ENCODE assay signal across 25 cellular contexts in the genomic region with DNA sequence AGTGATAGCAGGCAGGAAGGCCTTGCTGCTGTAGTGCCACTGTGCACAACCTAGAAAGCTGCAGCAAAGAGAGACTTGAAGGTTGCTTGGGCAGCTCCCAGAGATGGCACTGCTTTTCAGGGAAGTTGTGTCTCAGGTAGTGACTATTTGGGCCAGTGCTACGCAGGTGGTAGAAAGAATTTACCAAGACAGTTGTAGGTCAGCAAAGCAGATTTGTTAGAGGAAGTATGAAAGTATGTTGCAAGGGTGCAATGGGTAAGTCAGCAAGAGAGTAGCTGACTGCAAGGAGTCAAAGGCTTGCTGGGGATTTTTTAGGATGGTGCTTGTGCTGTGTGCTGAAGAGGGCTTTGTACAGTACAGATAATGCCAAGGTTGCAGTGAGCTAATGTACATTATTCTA. TPM values are rescaled to one million over a fixed set of nuclear protein-coding genes. Genes with fewer than 3 reads are reported as not detected.
DNase-seq lines count a peak whose midpoint lies in the region; ATAC-seq, FAIRE-seq and TF ChIP-seq lines count a peak whose summit lies in the region.
"Had no signal": no experiment of that assay in that cellular context is flagged by ENCODE, and none has a peak within 500 bp of the region (broad histone marks: within the 10 kb centered on the region; RNA-seq: fewer than 3 reads in every experiment).

No MANE protein-coding gene starts in this region.

- CTCF ChIA-PET in GM12878 (lab: Yijun Ruan, JAX) = interaction anchor here (0.9 to 13.7 kb wide), 22 partner anchors 8 to 288 kb away, joined by 3 to 294 read pairs (median 10); a partner anchor contains a TSS

- H3K4me3 ChIP-seq in GM12878 = no peak overlapping the region
- H3K4me3 ChIP-seq in subcutaneous abdominal adipose tissue (ENCODE audit: low read depth in 1 of 5, low read length in 5 of 5) = no peak overlapping the region
- H3K4me3 ChIP-seq: gastrocnemius medialis, hepatocyte, SK-N-MC had no signal

- H3K27me3 ChIP-seq in GM12878 (replicated peaks in 1 of 2; ENCODE audit: control insufficient read depth in 2 of 2, insufficient read depth in 2 of 2, low read length in 1 of 2) (no peaks in the 10 kb centered on the region), subcutaneous abdominal adipose tissue (ENCODE audit: control insufficient read depth in 5 of 5, insufficient read depth in 4 of 5, low read length in 5 of 5) (no peaks in the 10 kb centered on the region)
- H3K27me3 ChIP-seq: gastrocnemius medialis, hepatocyte had no signal

- no peak for TF ChIP-seq EP300 in GM12878 (IDR thresholded peaks at IDR 0.05; ENCODE audit: borderline replicate concordance in 1 of 2, control insufficient read depth in 1 of 2, low read depth in 2 of 2, low read length in 2 of 2)

- H3K9ac ChIP-seq in GM12878 (ENCODE audit: control insufficient read depth, insufficient read depth, low read length) = peak overlapping the region; percentile 62
- H3K9ac ChIP-seq in subcutaneous abdominal adipose tissue (ENCODE audit: low read length in 5 of 5) = no peak overlapping the region

- no peak for DNase-seq in HTR-8/SVneo (ENCODE audit: insufficient read length, low spot score)
- DNase-seq in NOMO-1 treated with DMSO at 0.1 percent for 48 hours (lab: John Stamatoyannopoulos, UW; ENCODE audit: unreplicated experiment) = peak; percentile 42
- no peak for DNase-seq in GM12878 (ENCODE audit: low read depth, low spot score)
- no peak for DNase-seq in GM19238 (ENCODE audit: insufficient read length, low spot score)
- no peak for DNase-seq in NCI-H128 (lab: John Stamatoyannopoulos, UW; ENCODE audit: unreplicated experiment)
- DNase-seq: activated CD4-positive, alpha-beta T cell treated with anti-CD3 and anti-CD28 coated beads, Interleukin-2, amount 10 ng/mL, durations not matched to agents 7 days and 5 days; activated naive CD4-positive, alpha-beta T cell; activated T-cell treated with anti-CD3 and anti-CD28 coated beads, Interleukin-2, amount 50 U/mL, for 48 hours; amygdala; CD4-positive, CD25-positive, alpha-beta regulatory T cell; gastrocnemius medialis; KG1; naive thymus-derived CD4-positive, alpha-beta T cell; NCI-H1105; NCI-H2081 treated with DMSO at 0.1 percent for 48 hours; NCI-H345; NCI-H748 treated with DMSO at 0.1 percent for 48 hours; stimulated activated CD4-positive, alpha-beta T cell treated with anti-CD3 and anti-CD28 coated beads, Interleukin-2, amount 100 ng/mL, for 48 hours had no signal

- no peaks in the 10 kb centered on the region for H3K9me3 ChIP-seq in GM12878 (replicated peaks; ENCODE audit: control insufficient read depth, insufficient read depth, low read length)
- H3K9me3 ChIP-seq in subcutaneous abdominal adipose tissue (ENCODE audit: control insufficient read depth in 5 of 5, low read length in 5 of 5) = no peaks in the 10 kb centered on the region
- H3K9me3 ChIP-seq: gastrocnemius medialis had no signal

- intact Hi-C loops in GM12878 (cut with micrococcal nuclease; ENCODE audit: unreplicated experiment) = loop anchor here (2.0 to 5.0 kb wide), 2 partner anchors 21 to 43 kb away; no protein-coding TSS in a partner anchor

- peak overlapping the region; percentile 88 for H3K4me2 ChIP-seq in GM12878 (ENCODE audit: control insufficient read depth, insufficient read depth)
- H3K4me2 ChIP-seq: hepatocyte had no signal

- H2AFZ ChIP-seq in GM12878 (ENCODE audit: control insufficient read depth, low read depth, low read length) = no peak overlapping the region; the same call in 1 of the 2 replicates
- H2AFZ ChIP-seq: hepatocyte had no signal

- RAD21 ChIA-PET in GM12878 (lab: Charles Lee; ENCODE audit: unreplicated experiment) = interaction anchor here (0.7 to 9.3 kb wide), 22 partner anchors 8 to 468 kb away, joined by 3 to 125 read pairs (median 8); a partner anchor contains a TSS

- in situ Hi-C loops in GM12878 (cut with MboI) = no loop called here

- ATAC-seq in GM12878 = peak; percentile 23
- ATAC-seq in HG02852 (IDR thresholded peaks at IDR 0.05; ENCODE audit: unreplicated experiment) = no peak
- no peak for ATAC-seq in HG02981 (IDR thresholded peaks at IDR 0.05; ENCODE audit: unreplicated experiment)
- ATAC-seq: gastrocnemius medialis; naive thymus-derived CD4-positive, alpha-beta T cell had no signal

- no peaks in the 10 kb centered on the region for H4K20me1 ChIP-seq in GM12878 (ENCODE audit: control insufficient read depth, insufficient read depth)

- peaks cover 57% of the 10 kb centered on the region for H3K4me1 ChIP-seq in GM12878 (ENCODE audit: control insufficient read depth, insufficient read depth, low read length)
- peaks cover 4 to 64% (median 56%) of the 10 kb centered on the region in 5 donors for H3K4me1 ChIP-seq in subcutaneous abdominal adipose tissue (ENCODE audit: control insufficient read depth in 5 of 5, insufficient read depth in 5 of 5, low read length in 5 of 5)
- H3K4me1 ChIP-seq: gastrocnemius medialis had no signal

- H3K79me2 ChIP-seq in GM12878 (ENCODE audit: control insufficient read depth, insufficient read depth, low read length) = no peaks in the 10 kb centered on the region
- H3K79me2 ChIP-seq: hepatocyte had no signal

- POLR2A ChIA-PET in GM12878 (lab: Charles Lee) = interaction anchor here (0.6 to 5.8 kb wide), 11 partner anchors 10 to 58 kb away, joined by 3 to 37 read pairs (median 5); a partner anchor contains a TSS

- TF ChIP-seq POLR2A in GM12878 (IDR thresholded peaks at IDR 0.05; ENCODE audit: low read depth, low read length) = no peak

- WGBS in GM12878 (ENCODE audit: insufficient coverage, insufficient replicate concordance, low lambda C conversion rate, missing lambda C conversion rate) = 32% methylated on average over 1 of the region's 1 CpG

- no TSS peak for BruUV-seq in GM12878 (replicated peaks; lab: Mats Ljungman, UMichigan)

- TF ChIP-seq CTCF in GM12878 (IDR thresholded peaks at IDR 0.05 in 2 of 3, conservative IDR thresholded peaks at IDR 0.05 in 1 of 3; ENCODE audit: control insufficient read depth in 2 of 3, extremely low read depth in 1 of 3, insufficient read depth in 1 of 3, low read depth in 3 of 3, low read length in 3 of 3) = no peak

- TF ChIP-seq RAD21 in GM12878 (IDR thresholded peaks at IDR 0.05; ENCODE audit: insufficient read depth, low read depth, low read length) = no peak

- H3K36me3 ChIP-seq in GM12878 (ENCODE audit: control insufficient read depth in 2 of 2, insufficient read depth in 2 of 2, low read length in 1 of 2) (no peaks in the 10 kb centered on the region), subcutaneous abdominal adipose tissue (ENCODE audit: control insufficient read depth in 5 of 5, insufficient read depth in 5 of 5, low read length in 5 of 5) (no peaks in the 10 kb centered on the region)
- H3K36me3 ChIP-seq: gastrocnemius medialis had no signal

- FAIRE-seq in HTR-8/SVneo (lab: Jason Lieb, UNC) (peak; percentile 49), GM12878 (lab: Jason Lieb, UNC) (no peak)
- FAIRE-seq: D721Med had no signal

- H3K27ac ChIP-seq in GM12878 (ENCODE audit: control insufficient read depth, insufficient read depth) = peak overlapping the region; percentile 94
- peak overlapping the region; percentile 88 for H3K27ac ChIP-seq in subcutaneous abdominal adipose tissue (ENCODE audit: low read depth, low read length)
- H3K27ac ChIP-seq: gastrocnemius medialis, SK-N-MC, VCaP had no signal

- SMC1A ChIA-PET in GM12878 (lab: Charles Lee; ENCODE audit: uncharacterized antibody, unreplicated experiment) = interaction anchor here (0.9 to 10.5 kb wide), 24 partner anchors 8 to 272 kb away, joined by 3 to 256 read pairs (median 7); a partner anchor contains a TSS

RNA-seq across cellular contexts. Expression of a gene that starts 33.5 kb away (rescaled TPM):
- total RNA-seq in GM12878 (2013; cell fraction: nucleolus; rRNA removed) = 4.7 and 7.5 TPM in 2 replicates
- total RNA-seq in GM12878 (2014; rRNA removed) = 49.3 and 52.9 TPM in 2 replicates
- total RNA-seq in GM12878 (2014; rRNA removed; fragmentation: Illumina TruSeq; extraction: Trizol) = 40.7 and 41.6 TPM in 2 replicates
- total RNA-seq in GM12878 (2021) = 81.7 and 89.7 TPM in 2 replicates
- 16.9 TPM for polyA plus RNA-seq in GM12878 (2011; ENCODE audit: low read depth)
- polyA plus RNA-seq in GM12878 (2011; rRNA removed) = 21.3 and 29.6 TPM in 2 replicates
- 27.5 and 37.0 TPM in 2 replicates for polyA plus RNA-seq in GM12878 (2011; cell fraction: cytosol; rRNA removed)
- polyA plus RNA-seq in GM12878 (2011; cell fraction: nucleus; rRNA removed) = 26.6 and 29.9 TPM in 2 replicates
- 34.9 and 54.3 TPM in 2 replicates for polyA plus RNA-seq in GM12878 (2012)
- polyA plus RNA-seq in GM12878 (2014; fragmentation: Illumina TruSeq; extraction: Trizol) = 49.9 and 70.3 TPM in 2 replicates
- polyA plus RNA-seq in GM12878 (2014; fragmentation: Nextera tagmentation; extraction: Ambion mirVana) = 10 to 100 TPM; 42.9 to 62.5 TPM
- 51.5 and 62.0 TPM in 2 replicates for polyA plus RNA-seq in GM12878 (2014; rRNA removed)
- polyA plus RNA-seq in GM12878 (2016; fragmentation: Nextera tagmentation; extraction: Ambion mirVana) = 100 to 1,000 TPM; 141 to 154 TPM
- 16.0 and 23.7 TPM in 2 replicates for polyA minus RNA-seq in GM12878 (2011; rRNA and poly(A)+ RNA removed)
- 6.7 and 10.8 TPM in 2 replicates for polyA minus RNA-seq in GM12878 (2011; cell fraction: cytosol; rRNA and poly(A)+ RNA removed)
- polyA minus RNA-seq in GM12878 (2011; cell fraction: nucleus; rRNA and poly(A)+ RNA removed) = 1.9 and 3.7 TPM in 2 replicates
- polyA plus RNA-seq: CD4-positive, CD25-positive, alpha-beta regulatory T cell had no signal

RNA-seq across cellular contexts. Expression of a gene that starts 38.2 kb away (rescaled TPM):
- 94.2 and 105 TPM in 2 replicates for total RNA-seq in GM12878 (2013; cell fraction: nucleolus; rRNA removed)
- total RNA-seq in GM12878 (2014; rRNA removed) = 136 and 139 TPM in 2 replicates
- 130 and 139 TPM in 2 replicates for total RNA-seq in GM12878 (2014; rRNA removed; fragmentation: Illumina TruSeq; extraction: Trizol)
- 140 and 158 TPM in 2 replicates for total RNA-seq in GM12878 (2021)
- polyA plus RNA-seq in GM12878 (2011; ENCODE audit: low read depth) = 89.5 TPM
- 94.4 and 161 TPM in 2 replicates for polyA plus RNA-seq in GM12878 (2011; rRNA removed)
- polyA plus RNA-seq in GM12878 (2011; cell fraction: cytosol; rRNA removed) = 375 and 451 TPM in 2 replicates
- polyA plus RNA-seq in GM12878 (2011; cell fraction: nucleus; rRNA removed) = 134 and 141 TPM in 2 replicates
- 153 and 189 TPM in 2 replicates for polyA plus RNA-seq in GM12878 (2012)
- 138 and 231 TPM in 2 replicates for polyA plus RNA-seq in GM12878 (2014; fragmentation: Illumina TruSeq; extraction: Trizol)
- 100 to 1,000 TPM; 576 to 642 TPM for polyA plus RNA-seq in GM12878 (2014; fragmentation: Nextera tagmentation; extraction: Ambion mirVana)
- 237 and 259 TPM in 2 replicates for polyA plus RNA-seq in GM12878 (2014; rRNA removed)
- 100 to 1,000 TPM; 377 to 419 TPM for polyA plus RNA-seq in GM12878 (2016; fragmentation: Nextera tagmentation; extraction: Ambion mirVana)
- polyA minus RNA-seq in GM12878 (2011; rRNA and poly(A)+ RNA removed) = 179 and 269 TPM in 2 replicates
- 52.4 and 56.0 TPM in 2 replicates for polyA minus RNA-seq in GM12878 (2011; cell fraction: cytosol; rRNA and poly(A)+ RNA removed)
- 54.5 and 83.6 TPM in 2 replicates for polyA minus RNA-seq in GM12878 (2011; cell fraction: nucleus; rRNA and poly(A)+ RNA removed)

RNA-seq across cellular contexts. Expression of a gene that starts 51.6 kb away (rescaled TPM):
- total RNA-seq in GM12878 (2013; cell fraction: nucleolus; rRNA removed) = 192 and 198 TPM in 2 replicates
- total RNA-seq in GM12878 (2014; rRNA removed) (137 and 148 TPM in 2 replicates), GM12878 (2014; rRNA removed; fragmentation: Illumina TruSeq; extraction: Trizol) (182 and 190 TPM in 2 replicates), GM12878 (2021) (255 and 269 TPM in 2 replicates)
- 39.6 TPM for polyA plus RNA-seq in GM12878 (2011; ENCODE audit: low read depth)
- polyA plus RNA-seq in GM12878 (2011; rRNA removed) (113 and 119 TPM in 2 replicates), GM12878 (2014; fragmentation: Illumina TruSeq; extraction: Trizol) (158 TPM in 2 replicates), GM12878 (2014; fragmentation: Nextera tagmentation; extraction: Ambion mirVana) (10 to 100 TPM; 49.7 to 52.7 TPM), GM12878 (2014; rRNA removed) (86.7 and 87.0 TPM in 2 replicates), GM12878 (2016; fragmentation: Nextera tagmentation; extraction: Ambion mirVana) (100 to 1,000 TPM; 416 to 438 TPM)
- polyA plus RNA-seq in GM12878 (2011; cell fraction: cytosol; rRNA removed) = 57.4 and 66.1 TPM in 2 replicates
- polyA plus RNA-seq in GM12878 (2011; cell fraction: nucleus; rRNA removed) = 40.4 and 54.9 TPM in 2 replicates
- polyA plus RNA-seq in GM12878 (2012) = 70.4 and 72.8 TPM in 2 replicates
- polyA minus RNA-seq in GM12878 (2011; rRNA and poly(A)+ RNA removed) = 140 and 194 TPM in 2 replicates
- 67.5 and 113 TPM in 2 replicates for polyA minus RNA-seq in GM12878 (2011; cell fraction: cytosol; rRNA and poly(A)+ RNA removed)
- polyA minus RNA-seq in GM12878 (2011; cell fraction: nucleus; rRNA and poly(A)+ RNA removed) = 80.6 and 162 TPM in 2 replicates
